ENCODE assay signal across 27 cellular contexts in the genomic region with DNA sequence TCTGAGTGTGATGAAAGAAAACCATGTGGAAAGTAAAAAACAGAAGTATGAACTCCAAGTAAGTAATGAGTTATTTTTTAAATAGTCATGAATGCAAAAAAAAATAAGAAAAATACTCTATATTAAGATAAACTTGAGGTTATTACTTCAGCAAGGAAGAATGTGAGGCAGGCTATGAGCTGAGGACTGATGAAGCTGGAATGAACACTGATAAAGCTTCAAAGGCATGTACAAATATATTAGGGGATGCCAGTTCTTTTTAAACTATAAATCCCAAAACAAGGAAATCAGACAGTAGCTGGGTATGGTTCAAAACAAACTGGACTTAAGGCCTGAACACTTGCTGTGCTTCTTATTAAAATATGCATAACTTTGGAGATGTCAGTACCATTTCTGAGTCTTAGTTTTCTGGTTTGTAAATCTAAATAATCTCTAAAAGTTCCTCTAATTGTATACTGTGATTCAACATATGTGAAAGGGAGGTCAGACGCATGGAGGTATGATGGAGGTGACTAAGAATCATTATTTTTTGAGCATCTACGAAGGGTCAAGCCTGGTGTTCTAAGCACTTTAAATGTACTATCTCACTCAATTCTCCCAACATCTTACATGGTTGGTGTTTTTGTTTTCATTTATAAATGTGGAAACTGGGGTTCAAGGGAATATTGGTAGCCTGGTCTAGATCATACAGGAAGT. TPM values are rescaled to one million over a fixed set of nuclear protein-coding genes. Genes with fewer than 3 reads are reported as not detected.
DNase-seq lines count a peak whose midpoint lies in the region; ATAC-seq and TF ChIP-seq lines count a peak whose summit lies in the region.
"Had no signal": no experiment of that assay in that cellular context is flagged by ENCODE, and none has a peak within 500 bp of the region (broad histone marks: within the 10 kb centered on the region; RNA-seq: fewer than 3 reads in every experiment).

No MANE protein-coding gene starts in this region.

- TF ChIP-seq CTCF in AG04450 (IDR thresholded peaks at IDR 0.05; ENCODE audit: low read depth, low read length) (no peak), brain microvascular endothelial cell (IDR thresholded peaks at IDR 0.05; ENCODE audit: low read depth, low read length, missing control alignments) (no peak), lung (IDR thresholded peaks at IDR 0.05; ENCODE audit: control extremely low read depth, extremely low read depth) (no peak)

- H3K79me1 ChIP-seq in mesendoderm (ENCODE audit: low read length): no peaks in the 10 kb centered on the region

- H3K4me3 ChIP-seq in AG04450 (ENCODE audit: low read depth, low read length): no peak overlapping the region
- no peak overlapping the region for H3K4me3 ChIP-seq in GM23248
- H3K4me3 ChIP-seq in brain microvascular endothelial cell (ENCODE audit: low read depth, low read length): no peak overlapping the region
- no peak overlapping the region for H3K4me3 ChIP-seq in lung
- H3K4me3 ChIP-seq in mesendoderm (ENCODE audit: low read length): no peak overlapping the region
- H3K4me3 ChIP-seq: right lobe of liver had no signal

- H4K8ac ChIP-seq in mesendoderm (ENCODE audit: low read depth, low read length): no peak overlapping the region

- H3K4ac ChIP-seq in mesendoderm (ENCODE audit: low read depth, low read length): no peak overlapping the region

- POLR2A ChIA-PET in AG04450 (lab: Yijun Ruan, JAX): interaction anchor here (0.7 kb wide), 1 partner anchor 9 kb away, joined by 4 read pairs; no protein-coding TSS in a partner anchor

- H3K27me3 ChIP-seq in AG04450 (ENCODE audit: control insufficient read depth, insufficient read depth, low read length) (no peaks in the 10 kb centered on the region), GM23248 (replicated peaks; ENCODE audit: insufficient read depth) (peaks cover 12% of the 10 kb centered on the region; the same call in 1 of the 2 replicates), brain microvascular endothelial cell (replicated peaks) (no peaks in the 10 kb centered on the region), lung (ENCODE audit: control insufficient read depth, insufficient read depth) (no peaks in the 10 kb centered on the region), mesendoderm (ENCODE audit: insufficient read depth, low read length, poor library complexity) (no peaks in the 10 kb centered on the region)
- H3K27me3 ChIP-seq: right lobe of liver had no signal

- in situ Hi-C loops in GM23248 (cut with MboI): no loop called here
- in situ Hi-C loops in brain microvascular endothelial cell (cut with HindIII; ENCODE audit: low pct_ligation_motif_present, low sequenced_read_pairs): no loop called here

- H3K9me3 ChIP-seq in AG04450 (ENCODE audit: control insufficient read depth, insufficient read depth, low read length) (no peaks in the 10 kb centered on the region), GM23248 (ENCODE audit: low read depth) (no peaks in the 10 kb centered on the region), lung (ENCODE audit: control insufficient read depth in 2 of 2, insufficient read depth in 1 of 2, low read length in 1 of 2) (no peaks in the 10 kb centered on the region)
- H3K9me3 ChIP-seq: right lobe of liver had no signal

- H3K4me3 Mint-ChIP-seq in T-helper 2 cell treated with Interferon-gamma antibody and Interleukin-4, amounts not matched to agents 5 μg/mL and 100 μg/mL, for 36 hours: no peak overlapping the region
- H3K4me3 Mint-ChIP-seq: activated naive CD8-positive, alpha-beta T cell treated with anti-CD3 and anti-CD28 coated beads, Interleukin-2, amount 50 U/mL, for 24 hours; activated T-helper 1 cell treated with anti-CD3 and anti-CD28 coated beads, Interleukin-12 subunit alpha, Interleukin-12 subunit beta, Interleukin-2, Interleukin-4 antibody, amounts not matched to agents 30 ng/mL and 10 ng/mL and 1 ng/mL, durations not matched to agents 14 hours and 24 hours and 36 hours; immature natural killer cell had no signal

- H3K23ac ChIP-seq in mesendoderm (ENCODE audit: low read length): no peak overlapping the region

- no peak overlapping the region for H2AK5ac ChIP-seq in mesendoderm (ENCODE audit: low read length)

- peak; percentile 27 for ATAC-seq in lung (ENCODE audit: insufficient read depth, low FRiP score)
- ATAC-seq in HG02938 (IDR thresholded peaks at IDR 0.05; ENCODE audit: unreplicated experiment): no peak
- ATAC-seq: activated CD4-positive, CD25-positive, alpha-beta regulatory T cell treated with anti-CD3 and anti-CD28 coated beads, Interleukin-2, amount 50 U/mL, for 24 hours; activated naive CD8-positive, alpha-beta T cell treated with anti-CD3 and anti-CD28 coated beads, Interleukin-2, amount 50 U/mL, for 24 hours; PC-3; right lobe of liver had no signal

- WGBS in GM23248 (ENCODE audit: low coverage in 1 of 2, low lambda C conversion rate in 2 of 2, missing lambda C conversion rate in 2 of 2), 2 experiments: 71 to 76% methylated on average over 2 of the region's 2 CpGs
- 85 to 88% methylated on average over 2 of the region's 2 CpGs for WGBS in lung, 2 donors
- WGBS in mesendoderm (ENCODE audit: extremely low coverage, insufficient coverage, low lambda C conversion rate): no CpG with 5 or more reads among the region's 2 CpGs

- no peak overlapping the region for H3K56ac ChIP-seq in mesendoderm (ENCODE audit: low read length)

- no peak overlapping the region for H2BK120ac ChIP-seq in mesendoderm (ENCODE audit: low read depth, low read length)

- no peak overlapping the region for H3K27ac Mint-ChIP-seq in T-helper 2 cell treated with Interferon-gamma antibody and Interleukin-4, amounts not matched to agents 5 μg/mL and 100 μg/mL, for 36 hours
- H3K27ac Mint-ChIP-seq: activated naive CD8-positive, alpha-beta T cell treated with anti-CD3 and anti-CD28 coated beads, Interleukin-2, amount 50 U/mL, for 24 hours; activated T-helper 1 cell treated with anti-CD3 and anti-CD28 coated beads, Interleukin-12 subunit alpha, Interleukin-12 subunit beta, Interleukin-2, Interleukin-4 antibody, amounts not matched to agents 30 ng/mL and 10 ng/mL and 1 ng/mL, durations not matched to agents 14 hours and 24 hours and 36 hours; immature natural killer cell had no signal

- no peaks in the 10 kb centered on the region for H3K9me2 ChIP-seq in GM23248 (ENCODE audit: insufficient read depth)

- H3K36me3 Mint-ChIP-seq in T-helper 2 cell treated with Interferon-gamma antibody and Interleukin-4, amounts not matched to agents 5 μg/mL and 100 μg/mL, for 36 hours (ENCODE audit: low read depth): no peaks in the 10 kb centered on the region
- H3K36me3 Mint-ChIP-seq: immature natural killer cell had no signal

- peaks cover 11% of the 10 kb centered on the region for H3K27me3 Mint-ChIP-seq in T-helper 2 cell treated with Interferon-gamma antibody and Interleukin-4, amounts not matched to agents 5 μg/mL and 100 μg/mL, for 36 hours (ENCODE audit: low read depth)

- no peak overlapping the region for H2BK5ac ChIP-seq in mesendoderm (ENCODE audit: low read length)

- H2BK15ac ChIP-seq in mesendoderm (replicated peaks; ENCODE audit: low read depth): no peak overlapping the region

- H4K5ac ChIP-seq in mesendoderm (ENCODE audit: low read length): no peak overlapping the region

- H3K79me2 ChIP-seq in GM23248 (ENCODE audit: insufficient read depth) (no peaks in the 10 kb centered on the region), mesendoderm (ENCODE audit: control insufficient read depth, insufficient read depth, low read length) (no peaks in the 10 kb centered on the region)

- no peak overlapping the region for H3K18ac ChIP-seq in mesendoderm (ENCODE audit: low read length)

- H3F3A ChIP-seq in GM23248 (ENCODE audit: insufficient read depth): peaks cover 18% of the 10 kb centered on the region

- peak; percentile 65 for DNase-seq in AG04450 (ENCODE audit: low read depth, low spot score)
- DNase-seq in GM23248: peak; percentile 65
- peak; percentile 57 for DNase-seq in brain microvascular endothelial cell
- DNase-seq in lung (ENCODE audit: low spot score): no peak
- DNase-seq in mesendoderm: no peak
- DNase-seq in putamen (ENCODE audit: low spot score): no peak
- no peak for DNase-seq in T-helper 2 cell treated with Interferon-gamma antibody and Interleukin-4, amounts not matched to agents 5 μg/mL and 100 μg/mL, for 36 hours (ENCODE audit: low spot score)
- DNase-seq: activated CD8-positive, alpha-beta memory T cell treated with anti-CD3 and anti-CD28 coated beads for 24 hours; activated naive CD8-positive, alpha-beta T cell treated with anti-CD3 and anti-CD28 coated beads, Interleukin-2, amount 50 U/mL, for 24 hours; AML-193; GF-D8; immature natural killer cell; KBM-7; midbrain; NCI-H1092; NCI-H748 treated with DMSO at 0.1 percent for 48 hours; nucleus accumbens; PC-3; right lobe of liver; stimulated activated CD4-positive, alpha-beta T cell treated with anti-CD3 and anti-CD28 coated beads, Interleukin-1b, Interleukin-23, amount 100 ng/mL, for 48 hours; T-helper 9 cell had no signal

- CTCF ChIA-PET in AG04450 (lab: Charles Lee): interaction anchor here (1.0 to 1.1 kb wide), 2 partner anchors 81 to 183 kb away, joined by 3 read pairs; no protein-coding TSS in a partner anchor

- no peak overlapping the region for H3K9ac ChIP-seq in GM23248
- no peak overlapping the region for H3K9ac ChIP-seq in mesendoderm (ENCODE audit: low read length)

- H3K9me3 Mint-ChIP-seq in T-helper 2 cell treated with Interferon-gamma antibody and Interleukin-4, amounts not matched to agents 5 μg/mL and 100 μg/mL, for 36 hours: no peaks in the 10 kb centered on the region
- H3K9me3 Mint-ChIP-seq: activated naive CD8-positive, alpha-beta T cell treated with anti-CD3 and anti-CD28 coated beads, Interleukin-2, amount 50 U/mL, for 24 hours; activated T-helper 1 cell treated with anti-CD3 and anti-CD28 coated beads, Interleukin-12 subunit alpha, Interleukin-12 subunit beta, Interleukin-2, Interleukin-4 antibody, amounts not matched to agents 30 ng/mL and 10 ng/mL and 1 ng/mL, durations not matched to agents 14 hours and 24 hours and 36 hours; immature natural killer cell had no signal

- peak overlapping the region; percentile 54 for H3K4me2 ChIP-seq in GM23248 (ENCODE audit: unreplicated experiment)
- H3K4me2 ChIP-seq in mesendoderm (ENCODE audit: low read length): no peak overlapping the region

- no peaks in the 10 kb centered on the region for H4K20me1 ChIP-seq in GM23248 (ENCODE audit: insufficient read depth)

- H3K4me1 ChIP-seq in GM23248 (ENCODE audit: insufficient read depth): peaks cover 26% of the 10 kb centered on the region
- peaks cover 0 to 2% of the 10 kb centered on the region in 2 donors for H3K4me1 ChIP-seq in lung (ENCODE audit: control insufficient read depth in 2 of 2, insufficient read depth in 2 of 2, low read length in 2 of 2)
- no peaks in the 10 kb centered on the region for H3K4me1 ChIP-seq in mesendoderm (ENCODE audit: control insufficient read depth, low read depth, low read length)
- H3K4me1 ChIP-seq: right lobe of liver had no signal

- H3K36me3 ChIP-seq in GM23248 (ENCODE audit: low read depth) (no peaks in the 10 kb centered on the region), brain microvascular endothelial cell (replicated peaks) (no peaks in the 10 kb centered on the region), lung (ENCODE audit: control insufficient read depth in 2 of 2, insufficient read depth in 2 of 2, low read length in 2 of 2) (no peaks in the 10 kb centered on the region), mesendoderm (ENCODE audit: control insufficient read depth, insufficient read depth, low read length) (no peaks in the 10 kb centered on the region)
- H3K36me3 ChIP-seq: right lobe of liver had no signal

- H3K4me1 Mint-ChIP-seq in T-helper 2 cell treated with Interferon-gamma antibody and Interleukin-4, amounts not matched to agents 5 μg/mL and 100 μg/mL, for 36 hours (ENCODE audit: low read depth): no peaks in the 10 kb centered on the region
- H3K4me1 Mint-ChIP-seq: activated naive CD8-positive, alpha-beta T cell treated with anti-CD3 and anti-CD28 coated beads, Interleukin-2, amount 50 U/mL, for 24 hours; immature natural killer cell had no signal

- H2AFZ ChIP-seq in GM23248: no peak overlapping the region

- H3K27ac ChIP-seq in AG04450 (ENCODE audit: low read depth, low read length) (no peak overlapping the region), GM23248 (no peak overlapping the region), brain microvascular endothelial cell (no peak overlapping the region), lung (ENCODE audit: low read depth in 1 of 2, low read length in 1 of 2) (no peak overlapping the region), mesendoderm (ENCODE audit: low read depth, low read length) (no peak overlapping the region)
- H3K27ac ChIP-seq: HL-60, right lobe of liver had no signal

RNA-seq across cellular contexts. Expression of a gene that starts 59.7 kb away (rescaled TPM):
- polyA plus RNA-seq in AG04450 (2011; rRNA removed): not detected in 2 replicates
- not detected in 2 replicates for polyA minus RNA-seq in AG04450 (2011; rRNA and poly(A)+ RNA removed)
- not detected in 2 replicates for total RNA-seq in GM23248 (2014; rRNA removed; shearing (Covaris generic))
- polyA plus RNA-seq in GM23248 (2016; fragmentation: Nextera tagmentation; extraction: Ambion mirVana): 0.08 TPM in 1 of 2 replicates, not detected in the other
- total RNA-seq in lung: 10 to 100 TPM in 1 of 2 donors, 1 to 10 TPM in 1; 4.8 to 42.8 TPM
- polyA plus RNA-seq in lung: 1 to 10 TPM in 1 of 2 donors, under 1 TPM in 1; 0.32 to 2.8 TPM
- 0.07 TPM for polyA plus RNA-seq in mesendoderm (2013, experiment 1 of 2)
- polyA plus RNA-seq in mesendoderm (2013, experiment 2 of 2): 0.07 TPM
- total RNA-seq: activated T-helper 1 cell treated with anti-CD3 and anti-CD28 coated beads, Interleukin-12 subunit alpha, Interleukin-12 subunit beta, Interleukin-2, Interleukin-4 antibody, amounts not matched to agents 30 ng/mL and 10 ng/mL and 1 ng/mL, durations not matched to agents 14 hours and 24 hours and 36 hours; glomerular endothelial cell; PC-3; SK-MEL-5 had no signal
- polyA plus RNA-seq: immature natural killer cell had no signal

Comparison
In these comparisons a context has a peak if more than half of its experiments do, and no peak if none do; other contexts are left out.
1. DNase-seq: peak in AG04450 (single experiment), GM23248 (single experiment) and brain microvascular endothelial cell (single experiment); none in lung (single experiment), mesendoderm (single experiment), putamen (single experiment) and T-helper 2 cell treated with Interferon-gamma antibody and Interleukin-4, amounts not matched to agents 5 μg/mL and 100 μg/mL, for 36 hours (single experiment).